ENCODE assay signal across 8 cellular contexts in genomic region chr14:73245401-73246325, GRCh38. TPM values are rescaled to one million over a fixed set of nuclear protein-coding genes. Genes with fewer than 3 reads are reported as not detected.
DNase-seq lines count a peak whose midpoint lies in the region; ATAC-seq lines count a peak whose summit lies in the region.

No MANE protein-coding gene starts in this region.

- intact Hi-C loops in cardiac septum (cut with DNase I) = no loop called here

- peaks cover 27% of the 10 kb centered on the region for H3K27me3 Mint-ChIP-seq in activated T-helper 17 cell treated with anti-CD3 and anti-CD28 coated beads, Interleukin-2, amount 50 U/mL, for 72 hours

- peak; percentile 62 for ATAC-seq in GM21825 (IDR thresholded peaks at IDR 0.05; ENCODE audit: unreplicated experiment)
- peak; percentile 88 for ATAC-seq in activated T-helper 17 cell treated with anti-CD3 and anti-CD28 coated beads, Interleukin-2, amount 50 U/mL, for 72 hours (replicated peaks)

- peak overlapping the region; percentile 73 for H3K4me3 Mint-ChIP-seq in activated T-helper 17 cell treated with anti-CD3 and anti-CD28 coated beads, Interleukin-2, amount 50 U/mL, for 72 hours

- H3K4me1 Mint-ChIP-seq in activated T-helper 17 cell treated with anti-CD3 and anti-CD28 coated beads, Interleukin-2, amount 50 U/mL, for 72 hours = peaks cover 23% of the 10 kb centered on the region

- peak overlapping the region; percentile 31 to 44 (median 42) for H3K4me3 ChIP-seq in skin epidermis

- peak overlapping the region in 2 of 21 experiments; percentile 43 to 51 for H3K27ac ChIP-seq in skin epidermis

- H3K9me3 Mint-ChIP-seq in activated T-helper 17 cell treated with anti-CD3 and anti-CD28 coated beads, Interleukin-2, amount 50 U/mL, for 72 hours = no peaks in the 10 kb centered on the region

- H3K27ac Mint-ChIP-seq in activated T-helper 17 cell treated with anti-CD3 and anti-CD28 coated beads, Interleukin-2, amount 50 U/mL, for 72 hours = peak overlapping the region; percentile 77

- peak; percentile 73 for DNase-seq in D341Med (ENCODE audit: low spot score)
- peak; percentile 39 for DNase-seq in NCI-H774 (lab: John Stamatoyannopoulos, UW)
- peak; percentile 82 for DNase-seq in cardiac septum (ENCODE audit: low spot score)
- no peak for DNase-seq in cerebellar cortex (ENCODE audit: low spot score)
- no peak for DNase-seq in midbrain (lab: John Stamatoyannopoulos, UW)

- H3K36me3 Mint-ChIP-seq in activated T-helper 17 cell treated with anti-CD3 and anti-CD28 coated beads, Interleukin-2, amount 50 U/mL, for 72 hours (ENCODE audit: low read depth) = no peaks in the 10 kb centered on the region

RNA-seq across cellular contexts. Expression of gene PAPLN, which starts 8.4 kb away (rescaled TPM):
- 1 to 10 TPM in 1 of 2 donors, under 1 TPM in 1; 0.19 to 1.1 TPM for total RNA-seq in activated T-helper 17 cell treated with anti-CD3 and anti-CD28 coated beads, Interleukin-2, amount 50 U/mL, for 72 hours
- total RNA-seq in cardiac septum = 1.3 TPM

Comparison
In these comparisons a context has a peak if more than half of its experiments do, and no peak if none do; other contexts are left out.
1. DNase-seq: peak in D341Med (single experiment), NCI-H774 (single experiment) and cardiac septum (single experiment); none in cerebellar cortex (single experiment) and midbrain (single experiment).